Comparison of ENCODE assay signal across 7 cellular contexts in the genomic region with DNA sequence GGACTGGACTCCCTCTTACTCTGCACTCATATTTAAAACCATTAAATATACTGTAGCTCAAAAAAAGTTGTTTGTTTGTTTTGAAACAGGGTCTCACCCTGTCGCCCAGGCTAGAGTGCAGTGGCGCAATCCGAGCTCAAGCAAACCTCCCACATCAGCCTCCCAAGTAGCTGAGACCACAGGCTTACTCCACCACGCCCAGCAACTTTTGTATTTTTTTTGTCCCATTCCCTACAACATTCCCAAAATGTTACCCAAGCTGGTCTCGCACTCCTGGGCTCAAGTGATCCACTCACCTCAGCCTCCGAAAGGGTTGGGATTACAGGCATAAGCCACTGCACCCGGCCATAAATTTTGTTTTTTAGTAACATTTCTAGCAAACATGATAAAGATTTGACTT. TPM values are rescaled to one million over a fixed set of nuclear protein-coding genes. Genes with fewer than 3 reads are reported as not detected.
A peak's percentile ranks its signal among the peaks of the same experiment; 100 is the strongest.
DNase-seq lines count a peak whose midpoint lies in the region; ATAC-seq, FAIRE-seq and TF ChIP-seq lines count a peak whose summit lies in the region.
"Not testable (repeated sequence)": the region's sequence is repeated elsewhere in the genome, so short reads cannot be mapped to it uniquely, and the experiment has no call there.

No MANE protein-coding gene starts in this region.

- H2AFZ ChIP-seq in GM12878 (ENCODE audit: control insufficient read depth, low read depth, low read length), result not testable (repeated sequence)

- peak overlapping the region in 7 of 11 experiments; percentile 28 to 60 (median 42); a peak in 11 of 22 replicates for H3K4me2 ChIP-seq in BLaER1 treated with 17β-estradiol and CSF1 and Interleukin-3, amounts not matched to agents 10 nM and 100 nM
- H3K4me2 ChIP-seq in GM12878 (ENCODE audit: control insufficient read depth, insufficient read depth), result not testable (repeated sequence)

- not testable (repeated sequence) for H3K4me3 ChIP-seq in BLaER1 treated with 17β-estradiol and CSF1 and Interleukin-3, amounts not matched to agents 10 nM and 100 nM; GM12878

- SMC1A ChIA-PET in GM12878 (lab: Charles Lee; ENCODE audit: uncharacterized antibody, unreplicated experiment), result not testable (repeated sequence)

- peaks cover 0 to 17% (median 7%) of the 10 kb centered on the region in 11 experiments; a peak in 14 of 22 replicates for H3K36me3 ChIP-seq in BLaER1 treated with 17β-estradiol and CSF1 and Interleukin-3, amounts not matched to agents 10 nM and 100 nM
- H3K36me3 ChIP-seq in GM12878 (ENCODE audit: control insufficient read depth in 2 of 2, insufficient read depth in 2 of 2, low read length in 1 of 2), result not testable (repeated sequence)

- not testable (repeated sequence) for H3K9me3 Mint-ChIP-seq in Calu3 (ENCODE audit: low read depth, unreplicated experiment); activated T-cell treated with anti-CD3 and anti-CD28 coated beads, Interleukin-2, amount 50 U/mL, for 72 hours; memory B cell; progenitor cell of endocrine pancreas (ENCODE audit: low read depth)

- H3K4me1 ChIP-seq in BLaER1 treated with 17β-estradiol and CSF1 and Interleukin-3, amounts not matched to agents 10 nM and 100 nM, result peaks cover 37 to 65% (median 49%) of the 10 kb centered on the region in 10 experiments
- not testable (repeated sequence) for H3K4me1 ChIP-seq in GM12878 (ENCODE audit: control insufficient read depth, insufficient read depth, low read length)

- RAD21 ChIA-PET in GM12878 (lab: Charles Lee; ENCODE audit: unreplicated experiment), result not testable (repeated sequence)

- not testable (repeated sequence) for H3K27me3 Mint-ChIP-seq in Calu3 (ENCODE audit: unreplicated experiment); T-helper 17 cell; activated T-cell treated with anti-CD3 and anti-CD28 coated beads, Interleukin-2, amount 50 U/mL, for 72 hours (ENCODE audit: low read depth); memory B cell; progenitor cell of endocrine pancreas

- TF ChIP-seq CTCF in Calu3 (IDR thresholded peaks at IDR 0.05; ENCODE audit: unreplicated experiment); GM12878 (IDR thresholded peaks at IDR 0.05 in 2 of 3, conservative IDR thresholded peaks at IDR 0.05 in 1 of 3; ENCODE audit: control insufficient read depth in 2 of 3, extremely low read depth in 1 of 3, insufficient read depth in 1 of 3, low read depth in 3 of 3, low read length in 3 of 3); progenitor cell of endocrine pancreas (IDR thresholded peaks at IDR 0.05; ENCODE audit: unreplicated experiment): not testable (repeated sequence)

- not testable (repeated sequence) for H3K4me3 Mint-ChIP-seq in Calu3 (ENCODE audit: low read depth, unreplicated experiment); T-helper 17 cell; activated T-cell treated with anti-CD3 and anti-CD28 coated beads, Interleukin-2, amount 50 U/mL, for 72 hours; memory B cell; progenitor cell of endocrine pancreas (ENCODE audit: low read depth)

- H3K36me3 Mint-ChIP-seq in Calu3 (ENCODE audit: insufficient read depth, unreplicated experiment), result peaks cover 27% of the 10 kb centered on the region
- H3K36me3 Mint-ChIP-seq in T-helper 17 cell (ENCODE audit: low read depth); activated T-cell treated with anti-CD3 and anti-CD28 coated beads, Interleukin-2, amount 50 U/mL, for 72 hours (ENCODE audit: insufficient read depth in 2 of 2); memory B cell; progenitor cell of endocrine pancreas (ENCODE audit: insufficient read depth): not testable (repeated sequence)

- ATAC-seq in T-helper 17 cell; activated T-cell treated with anti-CD3 and anti-CD28 coated beads, Interleukin-2, amount 50 U/mL, for 72 hours (replicated peaks in 1 of 2); GM12878; memory B cell (ENCODE audit: low read depth): not testable (repeated sequence)

- POLR2A ChIA-PET in GM12878 (lab: Charles Lee), result not testable (repeated sequence)

- peaks cover 55% of the 10 kb centered on the region for H3K79me2 ChIP-seq in GM12878 (ENCODE audit: control insufficient read depth, insufficient read depth, low read length)

- 99% methylated on average over 7 of the region's 7 CpGs for WGBS in GM12878 (ENCODE audit: insufficient coverage, insufficient replicate concordance, low lambda C conversion rate, missing lambda C conversion rate)

- TF ChIP-seq RAD21 in GM12878 (IDR thresholded peaks at IDR 0.05; ENCODE audit: insufficient read depth, low read depth, low read length), result not testable (repeated sequence)

- H3K27me3 ChIP-seq in BLaER1 treated with 17β-estradiol and CSF1 and Interleukin-3, amounts not matched to agents 10 nM and 100 nM; GM12878 (replicated peaks in 1 of 2; ENCODE audit: control insufficient read depth in 2 of 2, insufficient read depth in 2 of 2, low read length in 1 of 2): not testable (repeated sequence)

- in situ Hi-C loops in GM12878 (cut with MboI), result not testable (repeated sequence)

- H3K4me1 Mint-ChIP-seq in Calu3 (ENCODE audit: low read depth, unreplicated experiment) (peaks cover 19% of the 10 kb centered on the region), T-helper 17 cell (peaks cover 35% of the 10 kb centered on the region), memory B cell (peaks cover 33% of the 10 kb centered on the region)
- peaks cover 54% of the 10 kb centered on the region for H3K4me1 Mint-ChIP-seq in activated T-cell treated with anti-CD3 and anti-CD28 coated beads, Interleukin-2, amount 50 U/mL, for 72 hours (ENCODE audit: low read depth)
- not testable (repeated sequence) for H3K4me1 Mint-ChIP-seq in progenitor cell of endocrine pancreas (ENCODE audit: low read depth)

- not testable (repeated sequence) for TF ChIP-seq POLR2A in GM12878 (IDR thresholded peaks at IDR 0.05; ENCODE audit: low read depth, low read length)

- H3K9ac ChIP-seq in BLaER1 treated with 17β-estradiol and CSF1 and Interleukin-3, amounts not matched to agents 10 nM and 100 nM; GM12878 (ENCODE audit: control insufficient read depth, insufficient read depth, low read length): not testable (repeated sequence)

- not testable (repeated sequence) for TF ChIP-seq EP300 in GM12878 (IDR thresholded peaks at IDR 0.05; ENCODE audit: borderline replicate concordance in 1 of 2, control insufficient read depth in 1 of 2, low read depth in 2 of 2, low read length in 2 of 2)

- peaks cover 54 to 97% (median 79%) of the 10 kb centered on the region in 11 experiments; a peak in 20 of 22 replicates for H4K20me1 ChIP-seq in BLaER1 treated with 17β-estradiol and CSF1 and Interleukin-3, amounts not matched to agents 10 nM and 100 nM
- not testable (repeated sequence) for H4K20me1 ChIP-seq in GM12878 (ENCODE audit: control insufficient read depth, insufficient read depth)

- DNase-seq in Calu3; T-helper 17 cell; activated T-cell treated with anti-CD3 and anti-CD28 coated beads, Interleukin-2, amount 50 U/mL, for 72 hours; GM12878 (ENCODE audit: low read depth, low spot score); memory B cell (ENCODE audit: low spot score in 2 of 2); progenitor cell of endocrine pancreas (ENCODE audit: low spot score, unreplicated experiment): not testable (repeated sequence)

- intact Hi-C loops in Calu3 (cut with micrococcal nuclease; ENCODE audit: unreplicated experiment); GM12878 (cut with micrococcal nuclease; ENCODE audit: unreplicated experiment): not testable (repeated sequence)

- FAIRE-seq in GM12878 (lab: Jason Lieb, UNC), result not testable (repeated sequence)

- H3K27ac Mint-ChIP-seq in Calu3 (ENCODE audit: unreplicated experiment) (peak overlapping the region; percentile 24), T-helper 17 cell (peak overlapping the region; percentile 54), memory B cell (peak overlapping the region; percentile 80), progenitor cell of endocrine pancreas (peak overlapping the region; percentile 84)
- peak overlapping the region; percentile 63 for H3K27ac Mint-ChIP-seq in activated T-cell treated with anti-CD3 and anti-CD28 coated beads, Interleukin-2, amount 50 U/mL, for 72 hours

- not testable (repeated sequence) for H3K9me3 ChIP-seq in BLaER1 treated with 17β-estradiol and CSF1 and Interleukin-3, amounts not matched to agents 10 nM and 100 nM (replicated peaks in 1 of 11); T-helper 17 cell (ENCODE audit: control insufficient read depth, low read length, poor library complexity, severe bottlenecking); GM12878 (replicated peaks; ENCODE audit: control insufficient read depth, insufficient read depth, low read length)

- not testable (repeated sequence) for BruUV-seq in Calu3 (replicated peaks; lab: Mats Ljungman, UMichigan); GM12878 (replicated peaks; lab: Mats Ljungman, UMichigan)

- CTCF ChIA-PET in Calu3 (lab: Charles Lee), result not testable (repeated sequence)
- CTCF ChIA-PET in GM12878 (lab: Yijun Ruan, JAX), result interaction anchor here (0.6 to 1.4 kb wide), 4 partner anchors 9 to 143 kb away, joined by 3 to 4 read pairs (median 4); a partner anchor contains a TSS

- H3K27ac ChIP-seq in BLaER1 treated with 17β-estradiol and CSF1 and Interleukin-3, amounts not matched to agents 10 nM and 100 nM, result peak overlapping the region in 1 of 11 experiments; percentile 2; a peak in 2 of 22 replicates
- H3K27ac ChIP-seq in GM12878 (ENCODE audit: control insufficient read depth, insufficient read depth), result peak overlapping the region; percentile 18; the same call in 1 of the 2 replicates

RNA-seq across cellular contexts. Expression of a gene that starts 23.4 kb away (rescaled TPM):
- total RNA-seq in Calu3 (2022) (129 and 142 TPM in 2 replicates), T-helper 17 cell (100 to 1,000 TPM; 177 to 192 TPM), GM12878 (2014; rRNA removed) (41.4 and 42.9 TPM in 2 replicates), GM12878 (2014; rRNA removed; fragmentation: Illumina TruSeq; extraction: Trizol) (41.1 and 47.2 TPM in 2 replicates), GM12878 (2021) (66.7 and 66.8 TPM in 2 replicates), progenitor cell of endocrine pancreas (106 and 113 TPM in 2 replicates)
- total RNA-seq in activated T-cell treated with anti-CD3 and anti-CD28 coated beads, Interleukin-2, amount 50 U/mL, for 72 hours, result 100 to 1,000 TPM; 165 to 171 TPM
- 498 and 524 TPM in 2 replicates for total RNA-seq in GM12878 (2013; cell fraction: nucleolus; rRNA removed)
- polyA plus RNA-seq in GM12878 (2011; ENCODE audit: low read depth), result 18.4 TPM
- polyA plus RNA-seq in GM12878 (2011; rRNA removed) (55.2 and 66.4 TPM in 2 replicates), GM12878 (2014; fragmentation: Illumina TruSeq; extraction: Trizol) (44.8 and 49.5 TPM in 2 replicates), GM12878 (2014; fragmentation: Nextera tagmentation; extraction: Ambion mirVana) (1 to 10 TPM; 3.9 to 4.2 TPM), GM12878 (2014; rRNA removed) (28.3 and 32.8 TPM in 2 replicates), GM12878 (2016; fragmentation: Nextera tagmentation; extraction: Ambion mirVana) (10 to 100 TPM; 19.8 to 22.9 TPM)
- polyA plus RNA-seq in GM12878 (2011; cell fraction: cytosol; rRNA removed), result 28.3 and 30.0 TPM in 2 replicates
- 64.2 and 76.9 TPM in 2 replicates for polyA plus RNA-seq in GM12878 (2011; cell fraction: nucleus; rRNA removed)
- polyA plus RNA-seq in GM12878 (2012), result 22.8 and 24.4 TPM in 2 replicates
- 190 and 294 TPM in 2 replicates for polyA minus RNA-seq in GM12878 (2011; rRNA and poly(A)+ RNA removed)
- 53.7 and 56.9 TPM in 2 replicates for polyA minus RNA-seq in GM12878 (2011; cell fraction: cytosol; rRNA and poly(A)+ RNA removed)
- 169 and 246 TPM in 2 replicates for polyA minus RNA-seq in GM12878 (2011; cell fraction: nucleus; rRNA and poly(A)+ RNA removed)

Comparison
In these comparisons a context has a peak if more than half of its experiments do, and no peak if none do; other contexts are left out.
1. H3K27ac Mint-ChIP-seq: peak in every context shown above with its lines; median percentile 84 in progenitor cell of endocrine pancreas; 80 in memory B cell; 63 in activated T-cell treated with anti-CD3 and anti-CD28 coated beads, Interleukin-2, amount 50 U/mL, for 72 hours; 54 in T-helper 17 cell; 24 in Calu3.